Comparison of ENCODE assay signal across 24 cellular contexts in genomic region chr4:1537410-1538095, GRCh38.
DNase-seq lines count a peak whose midpoint lies in the region; ATAC-seq, FAIRE-seq and TF ChIP-seq lines count a peak whose summit lies in the region.
"Had no signal": no experiment of that assay in that cellular context is flagged by ENCODE, and none has a peak within 500 bp of the region (broad histone marks: within the 10 kb centered on the region; RNA-seq: fewer than 3 reads in every experiment).

No MANE protein-coding gene starts in this region.

- H4K20me1 ChIP-seq in GM23248 (ENCODE audit: insufficient read depth): no peaks in the 10 kb centered on the region

- H3K9ac ChIP-seq in GM23248: no peak overlapping the region
- H3K9ac ChIP-seq: KMS-11, SK-N-SH had no signal

- H3K27ac ChIP-seq in heart left ventricle: no peak overlapping the region
- H3K27ac ChIP-seq in SJCRH30: peak overlapping the region; percentile 40
- H3K27ac ChIP-seq in lower lobe of right lung: no peak overlapping the region
- H3K27ac ChIP-seq in psoas muscle: no peak overlapping the region
- no peak overlapping the region for H3K27ac ChIP-seq in GM23248
- H3K27ac ChIP-seq: KMS-11, RWPE1 had no signal

- in situ Hi-C loops in GM23248 (cut with MboI): no loop called here

- H3K27me3 ChIP-seq in heart left ventricle: peaks cover 0 to 20% (median 2%) of the 10 kb centered on the region in 9 donors
- no peaks in the 10 kb centered on the region for H3K27me3 ChIP-seq in SJCRH30
- H3K27me3 ChIP-seq in lower lobe of right lung (ENCODE audit: low read depth): peaks cover 22% of the 10 kb centered on the region
- peaks cover 0 to 30% (median 4%) of the 10 kb centered on the region in 3 donors for H3K27me3 ChIP-seq in psoas muscle (ENCODE audit: insufficient read depth in 3 of 3, low read length in 2 of 3)
- H3K27me3 ChIP-seq in GM23248 (replicated peaks; ENCODE audit: insufficient read depth): peaks cover 17% of the 10 kb centered on the region

- no peak overlapping the region for H2AFZ ChIP-seq in GM23248

- H3K36me3 ChIP-seq in heart left ventricle (no peaks in the 10 kb centered on the region), SJCRH30 (no peaks in the 10 kb centered on the region), lower lobe of right lung (no peaks in the 10 kb centered on the region), psoas muscle (ENCODE audit: insufficient read depth in 1 of 2, low read depth in 1 of 2) (no peaks in the 10 kb centered on the region), GM23248 (ENCODE audit: low read depth) (no peaks in the 10 kb centered on the region)
- H3K36me3 ChIP-seq: HAP-1 had no signal

- TF ChIP-seq POLR2A in heart left ventricle (IDR thresholded peaks at IDR 0.05) (no peak), H54 (IDR thresholded peaks at IDR 0.05; ENCODE audit: low read depth, low read length) (no peak)

- WGBS in heart left ventricle, 4 donors: 88 to 95% (median 91%) methylated on average over 9 to 11 of the region's 11 CpGs
- 89 to 93% (median 91%) methylated on average over 10 to 11 of the region's 11 CpGs for WGBS in psoas muscle, 3 donors
- 57 to 65% methylated on average over 10 to 11 of the region's 11 CpGs for WGBS in GM23248 (ENCODE audit: low coverage in 1 of 2, low lambda C conversion rate in 2 of 2, missing lambda C conversion rate in 2 of 2), 2 experiments

- H3K9me3 ChIP-seq in heart left ventricle (no peaks in the 10 kb centered on the region), SJCRH30 (replicated peaks) (no peaks in the 10 kb centered on the region), lower lobe of right lung (no peaks in the 10 kb centered on the region), psoas muscle (no peaks in the 10 kb centered on the region), GM23248 (ENCODE audit: low read depth) (no peaks in the 10 kb centered on the region)
- H3K9me3 ChIP-seq: HAP-1, SK-N-SH had no signal

- H3F3A ChIP-seq in GM23248 (ENCODE audit: insufficient read depth): no peaks in the 10 kb centered on the region

- H3K4me2 ChIP-seq in GM23248 (ENCODE audit: unreplicated experiment): no peak overlapping the region
- H3K4me2 ChIP-seq: KMS-11, SK-N-SH had no signal

- FAIRE-seq in H54 (lab: Jason Lieb, UNC): no peak
- FAIRE-seq: GM12892, GM19239 had no signal

- no peak for ATAC-seq in heart left ventricle
- no peak for ATAC-seq in lower lobe of right lung
- ATAC-seq in psoas muscle: no peak
- ATAC-seq: Panc1 had no signal

- no peak for TF ChIP-seq CTCF in heart left ventricle (IDR thresholded peaks at IDR 0.05)
- TF ChIP-seq CTCF in lower lobe of right lung (IDR thresholded peaks at IDR 0.05): no peak
- TF ChIP-seq CTCF in psoas muscle (IDR thresholded peaks at IDR 0.05): no peak

- H3K79me2 ChIP-seq in GM23248 (ENCODE audit: insufficient read depth): no peaks in the 10 kb centered on the region

- peaks cover 0 to 12% (median 4%) of the 10 kb centered on the region in 12 donors for H3K4me1 ChIP-seq in heart left ventricle
- H3K4me1 ChIP-seq in SJCRH30: peaks cover 36% of the 10 kb centered on the region
- no peaks in the 10 kb centered on the region for H3K4me1 ChIP-seq in lower lobe of right lung
- no peaks in the 10 kb centered on the region for H3K4me1 ChIP-seq in psoas muscle
- H3K4me1 ChIP-seq in GM23248 (ENCODE audit: insufficient read depth): no peaks in the 10 kb centered on the region
- H3K4me1 ChIP-seq: HAP-1 had no signal

- H3K9me2 ChIP-seq in GM23248 (ENCODE audit: insufficient read depth): no peaks in the 10 kb centered on the region
- H3K9me2 ChIP-seq: SK-N-SH had no signal

- peak in 3 of 5 donors; percentile 15 to 46 (median 20) for DNase-seq in heart left ventricle
- no peak for DNase-seq in cardiac septum (ENCODE audit: low spot score)
- no peak for DNase-seq in SJCRH30
- peak; percentile 30 for DNase-seq in lower lobe of right lung
- peak; percentile 6 to 28 for DNase-seq in psoas muscle
- no peak for DNase-seq in GM23248
- DNase-seq in H54 (ENCODE audit: insufficient read length, low spot score): no peak
- DNase-seq: DMS153, DND-41, HFFc6, MM.1S, NCI-H1694, NCI-H2029 treated with DMSO at 0.1 percent for 48 hours, NCI-H2227 treated with DMSO at 0.1 percent for 48 hours, NCI-H510A, NCI-H69, SIG-M5, SK-N-SH had no signal

- H3K4me3 ChIP-seq in heart left ventricle (no peak overlapping the region), SJCRH30 (no peak overlapping the region), lower lobe of right lung (no peak overlapping the region), psoas muscle (no peak overlapping the region), GM23248 (no peak overlapping the region)
- H3K4me3 ChIP-seq: HAP-1 had no signal

- intact Hi-C loops in heart left ventricle (cut with DNase I): no loop called here
- intact Hi-C loops in cardiac septum (cut with DNase I): no loop called here
- intact Hi-C loops in lower lobe of right lung (cut with DNase I): no loop called here
- intact Hi-C loops in psoas muscle (cut with DNase I): no loop called here

Comparison
In these comparisons a context has a peak if more than half of its experiments do, and no peak if none do; other contexts are left out.
1. DNase-seq: peak in heart left ventricle (3 of 5), lower lobe of right lung (single experiment) and psoas muscle (2 of 2); none in cardiac septum (single experiment), SJCRH30 (0 of 2), GM23248 (single experiment) and H54 (single experiment).